35 cellular contexts compared by ENCODE assay signal in genomic region chr5:75130818-75131349, GRCh38.
"Had no signal": no experiment of that assay in that cellular context is flagged by ENCODE, and none has a peak within 500 bp of the region (broad histone marks: within the 10 kb centered on the region; RNA-seq: fewer than 3 reads in every experiment).

No MANE protein-coding gene starts in this region.

- H3K36me3 ChIP-seq: MG63 had no signal

- H3K27ac ChIP-seq: KMS-11 had no signal

- H3K27me3 ChIP-seq: MG63 had no signal

- DNase-seq: Karpas-422, Kasumi-1, KBM-7, KG1, MG63, MM.1S, MV-4-11, NCI-H1048, NCI-H1092, NCI-H1092 treated with DMSO at 0.1 percent for 48 hours, NCI-H1105, NCI-H1105 treated with DMSO at 0.1 percent for 48 hours, NCI-H1417, NCI-H1417 treated with DMSO at 0.1 percent for 48 hours, NCI-H1436, NCI-H1436 treated with DMSO at 0.1 percent for 48 hours, NCI-H146, NCI-H1694, NCI-H1694 treated with DMSO at 0.1 percent for 48 hours, NCI-H187, NCI-H187 treated with DMSO at 0.1 percent for 48 hours, NCI-H1930, NCI-H2029, NCI-H2029 treated with DMSO at 0.1 percent for 48 hours, NCI-H2081, NCI-H2081 treated with DMSO at 0.1 percent for 48 hours, NCI-H2107, NCI-H2171, NCI-H2171 treated with DMSO at 0.1 percent for 48 hours, NCI-H2227 treated with DMSO at 0.1 percent for 48 hours, NCI-H226, NCI-H345, NCI-H446, NCI-H446 treated with DMSO at 0.1 percent for 48 hours had no signal

- H3K9me3 ChIP-seq: MG63 had no signal

- H3K4me3 ChIP-seq: MG63 had no signal

- H3K9ac ChIP-seq: KMS-11 had no signal

- H3K4me2 ChIP-seq: KMS-11 had no signal
